Comparison of ENCODE assay signal across 8 cellular contexts in genomic region chr22:37428649-37429586, GRCh38. TPM values are rescaled to one million over a fixed set of nuclear protein-coding genes. Genes with fewer than 3 reads are reported as not detected.
DNase-seq lines count a peak whose midpoint lies in the region; ATAC-seq, FAIRE-seq and TF ChIP-seq lines count a peak whose summit lies in the region.

No MANE protein-coding gene starts in this region.

- H3K4me1 ChIP-seq in Peyer's patch (peaks cover 0 to 16% (median 7%) of the 10 kb centered on the region in 4 donors), left ventricle myocardium inferior (peaks cover 16% of the 10 kb centered on the region)

- H3K9me3 ChIP-seq in Peyer's patch (no peaks in the 10 kb centered on the region), left ventricle myocardium inferior (replicated peaks) (no peaks in the 10 kb centered on the region)

- ATAC-seq in HG03196 (IDR thresholded peaks at IDR 0.05; ENCODE audit: unreplicated experiment), result no peak

- FAIRE-seq in GM12892 (lab: Jason Lieb, UNC), result peak; percentile 72

- H3K4me3 ChIP-seq in Peyer's patch, result no peak overlapping the region
- H3K4me3 ChIP-seq in left ventricle myocardium inferior, result no peak overlapping the region

- peak; percentile 71 for DNase-seq in GM12892 (ENCODE audit: insufficient read length)
- DNase-seq in Peyer's patch, result peak; percentile 44 to 83 (median 70)
- peak; percentile 83 for DNase-seq in activated effector memory CD4-positive, alpha-beta T cell treated with anti-CD3 and anti-CD28 coated beads, Interleukin-2, amount 50 U/mL, for 16 hours
- DNase-seq in left ventricle myocardium inferior, result peak; percentile 49
- peak; percentile 52 to 54 for DNase-seq in stimulated activated CD4-positive, alpha-beta T cell treated with anti-CD3 and anti-CD28 coated beads, Interleukin-1b, Interleukin-23, amount 100 ng/mL, for 4 hours (ENCODE audit: low read depth in 2 of 2)
- no peak for DNase-seq in T1000 (lab: John Stamatoyannopoulos, UW)

- TF ChIP-seq POLR2A in GM12892 (IDR thresholded peaks at IDR 0.05; ENCODE audit: low read depth, low read length) (no peak), Peyer's patch (IDR thresholded peaks at IDR 0.05) (no peak)

- intact Hi-C loops in left ventricle myocardium inferior (cut with micrococcal nuclease), result no loop called here

- H3K36me3 ChIP-seq in Peyer's patch, result no peaks in the 10 kb centered on the region
- no peaks in the 10 kb centered on the region for H3K36me3 ChIP-seq in left ventricle myocardium inferior

- no peak overlapping the region for H3K27ac ChIP-seq in 22Rv1
- H3K27ac ChIP-seq in Peyer's patch, result no peak overlapping the region
- H3K27ac ChIP-seq in left ventricle myocardium inferior (replicated peaks), result no peak overlapping the region

- H3K27me3 ChIP-seq in Peyer's patch (peaks cover 0 to 28% of the 10 kb centered on the region in 2 donors), left ventricle myocardium inferior (ENCODE audit: low read depth) (peaks cover 100% of the 10 kb centered on the region)

- TF ChIP-seq CTCF in 22Rv1 (IDR thresholded peaks at IDR 0.05) (peak; percentile 75), Peyer's patch (IDR thresholded peaks at IDR 0.05) (peak; percentile 46 to 71 (median 62)), left ventricle myocardium inferior (IDR thresholded peaks at IDR 0.05; ENCODE audit: borderline replicate concordance) (peak; percentile 69)

RNA-seq across cellular contexts. Expression of gene ELFN2, which starts 1.6 kb away (rescaled TPM):
- polyA plus RNA-seq in GM12892 (2012; ENCODE audit: missing spikeins), result not detected
- under 1 TPM in 1 of 4 donors, not detected in 3; under 0.01 TPM for total RNA-seq in Peyer's patch
- not detected for total RNA-seq in left ventricle myocardium inferior

RNA-seq across cellular contexts. Expression of gene MFNG, which starts 57.3 kb away (rescaled TPM):
- polyA plus RNA-seq in GM12892 (2012; ENCODE audit: missing spikeins), result 30.7 TPM
- 10 to 100 TPM; 12.4 to 47.0 (median 26.5) TPM for total RNA-seq in Peyer's patch
- total RNA-seq in left ventricle myocardium inferior, result 11.8 TPM
